Comparison of ENCODE assay signal across 8 cellular contexts in genomic region chr21:36589352-36589971, GRCh38.
DNase-seq lines count a peak whose midpoint lies in the region; ATAC-seq and TF ChIP-seq lines count a peak whose summit lies in the region.

No MANE protein-coding gene starts in this region.

- H3K36me3 ChIP-seq in thyroid gland = no peaks in the 10 kb centered on the region

- H3K9me3 ChIP-seq in thyroid gland = no peaks in the 10 kb centered on the region

- no peaks in the 10 kb centered on the region for H3K4me1 ChIP-seq in thyroid gland

- no peak overlapping the region for H3K27ac ChIP-seq in thyroid gland

- peak; percentile 70 for ATAC-seq in activated T-helper 17 cell treated with anti-CD3 and anti-CD28 coated beads, Interleukin-2, amount 50 U/mL, for 72 hours (replicated peaks)
- ATAC-seq in HG03108 (IDR thresholded peaks at IDR 0.05; ENCODE audit: unreplicated experiment) (no peak), GM19328 (IDR thresholded peaks at IDR 0.05; ENCODE audit: unreplicated experiment) (no peak)

- peaks cover 2% of the 10 kb centered on the region for H3K27me3 Mint-ChIP-seq in activated CD4-positive, alpha-beta T cell treated with anti-CD3 and anti-CD28 coated beads, Interleukin-2, amount 10 ng/mL, durations not matched to agents 24 days and 14 days
- peaks cover 22% of the 10 kb centered on the region for H3K27me3 Mint-ChIP-seq in activated T-helper 17 cell treated with anti-CD3 and anti-CD28 coated beads, Interleukin-2, amount 50 U/mL, for 72 hours
- peaks cover 1 to 12% (median 5%) of the 10 kb centered on the region in 3 donors for H3K27me3 Mint-ChIP-seq in immature natural killer cell (ENCODE audit: low read depth in 3 of 3)

- WGBS in thyroid gland, 2 donors = 46 to 49% methylated on average over 10 of the region's 10 CpGs

- intact Hi-C loops in activated CD4-positive, alpha-beta T cell treated with anti-CD3 and anti-CD28 coated beads, Interleukin-2, amount 10 ng/mL, durations not matched to agents 24 days and 14 days (cut with micrococcal nuclease) = loop anchor here (5.0 kb wide), 1 partner anchor 167 kb away; no protein-coding TSS in a partner anchor
- intact Hi-C loops in thyroid gland (cut with DNase I) = no loop called here

- no peaks in the 10 kb centered on the region for H3K36me3 Mint-ChIP-seq in activated CD4-positive, alpha-beta T cell treated with anti-CD3 and anti-CD28 coated beads, Interleukin-2, amount 10 ng/mL, durations not matched to agents 24 days and 14 days (ENCODE audit: low read depth)
- H3K36me3 Mint-ChIP-seq in activated T-helper 17 cell treated with anti-CD3 and anti-CD28 coated beads, Interleukin-2, amount 50 U/mL, for 72 hours (ENCODE audit: low read depth) = no peaks in the 10 kb centered on the region
- H3K36me3 Mint-ChIP-seq in immature natural killer cell = no peaks in the 10 kb centered on the region

- no peak for TF ChIP-seq POLR2A in thyroid gland (IDR thresholded peaks at IDR 0.05)

- H3K9me3 Mint-ChIP-seq in activated CD4-positive, alpha-beta T cell treated with anti-CD3 and anti-CD28 coated beads, Interleukin-2, amount 10 ng/mL, durations not matched to agents 24 days and 14 days = no peaks in the 10 kb centered on the region
- no peaks in the 10 kb centered on the region for H3K9me3 Mint-ChIP-seq in activated T-helper 17 cell treated with anti-CD3 and anti-CD28 coated beads, Interleukin-2, amount 50 U/mL, for 72 hours
- peaks cover 0 to 1% (median 0%) of the 10 kb centered on the region in 6 donors for H3K9me3 Mint-ChIP-seq in immature natural killer cell

- no peaks in the 10 kb centered on the region for H3K27me3 ChIP-seq in thyroid gland

- TF ChIP-seq CTCF in LNCAP (IDR thresholded peaks at IDR 0.05) = peak; percentile 66
- TF ChIP-seq CTCF in thyroid gland (IDR thresholded peaks at IDR 0.05) = peak in 4 of 6 experiments; percentile 12 to 54 (median 42)

- H3K27ac Mint-ChIP-seq in activated CD4-positive, alpha-beta T cell treated with anti-CD3 and anti-CD28 coated beads, Interleukin-2, amount 10 ng/mL, durations not matched to agents 24 days and 14 days = no peak overlapping the region
- no peak overlapping the region for H3K27ac Mint-ChIP-seq in activated T-helper 17 cell treated with anti-CD3 and anti-CD28 coated beads, Interleukin-2, amount 50 U/mL, for 72 hours
- H3K27ac Mint-ChIP-seq in immature natural killer cell = no peak overlapping the region

- H3K4me3 Mint-ChIP-seq in activated CD4-positive, alpha-beta T cell treated with anti-CD3 and anti-CD28 coated beads, Interleukin-2, amount 10 ng/mL, durations not matched to agents 24 days and 14 days = no peak overlapping the region
- no peak overlapping the region for H3K4me3 Mint-ChIP-seq in activated T-helper 17 cell treated with anti-CD3 and anti-CD28 coated beads, Interleukin-2, amount 50 U/mL, for 72 hours
- no peak overlapping the region for H3K4me3 Mint-ChIP-seq in immature natural killer cell

- H3K4me3 ChIP-seq in thyroid gland (replicated peaks in 1 of 3) = no peak overlapping the region

- no peaks in the 10 kb centered on the region for H3K4me1 Mint-ChIP-seq in activated CD4-positive, alpha-beta T cell treated with anti-CD3 and anti-CD28 coated beads, Interleukin-2, amount 10 ng/mL, durations not matched to agents 24 days and 14 days
- no peaks in the 10 kb centered on the region for H3K4me1 Mint-ChIP-seq in activated T-helper 17 cell treated with anti-CD3 and anti-CD28 coated beads, Interleukin-2, amount 50 U/mL, for 72 hours
- H3K4me1 Mint-ChIP-seq in immature natural killer cell = no peaks in the 10 kb centered on the region

- DNase-seq in activated CD4-positive, alpha-beta T cell treated with anti-CD3 and anti-CD28 coated beads, Interleukin-2, amount 10 ng/mL, durations not matched to agents 24 days and 14 days = peak; percentile 64
- DNase-seq in activated CD4-positive, alpha-beta T cell treated with anti-CD3 and anti-CD28 coated beads for 1 hour = no peak
- DNase-seq in immature natural killer cell (peak; percentile 22 to 35 (median 26)), thyroid gland (peak; percentile 23 to 47)
